In the genomic region with DNA sequence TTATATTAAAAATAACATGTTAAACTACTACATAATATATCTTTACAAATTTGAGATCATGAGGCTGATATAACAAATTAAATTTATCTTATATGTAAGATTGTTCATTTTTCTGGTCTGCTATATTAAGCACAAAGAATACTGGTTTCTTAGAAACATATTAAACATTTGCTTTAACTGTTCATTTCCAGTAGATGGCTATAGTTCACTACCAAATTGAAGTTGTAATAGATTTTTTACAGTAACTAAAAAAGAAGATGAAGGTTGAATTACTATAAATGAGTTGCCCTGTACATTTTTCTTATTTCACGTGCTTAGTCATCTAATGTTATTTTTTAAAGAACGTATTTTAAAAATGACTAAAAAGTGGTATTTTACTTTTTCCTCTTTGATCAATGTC, we compare ENCODE assay signal across 11 cellular contexts. TPM values are rescaled to one million over a fixed set of nuclear protein-coding genes. Genes with fewer than 3 reads are reported as not detected.
DNase-seq lines count a peak whose midpoint lies in the region; FAIRE-seq and TF ChIP-seq lines count a peak whose summit lies in the region.
"Had no signal": no experiment of that assay in that cellular context is flagged by ENCODE, and none has a peak within 500 bp of the region (broad histone marks: within the 10 kb centered on the region; RNA-seq: fewer than 3 reads in every experiment).

No MANE protein-coding gene starts in this region.

- H3K4me1 Mint-ChIP-seq in activated T-helper 2 cell treated with anti-CD3 and anti-CD28 coated beads, Interferon-gamma antibody, Interleukin-2, Interleukin-4, amounts not matched to agents 10 μg/mL and 5 μg/mL and 100 μg/mL, durations not matched to agents 14 hours and 24 hours and 36 hours (ENCODE audit: low read depth), result no peaks in the 10 kb centered on the region

- H3K4me3 Mint-ChIP-seq in activated T-helper 2 cell treated with anti-CD3 and anti-CD28 coated beads, Interferon-gamma antibody, Interleukin-2, Interleukin-4, amounts not matched to agents 10 μg/mL and 5 μg/mL and 100 μg/mL, durations not matched to agents 14 hours and 24 hours and 36 hours (ENCODE audit: low read depth), result no peak overlapping the region

- no peak overlapping the region for H3K27ac ChIP-seq in colonic mucosa
- H3K27ac ChIP-seq: SJCRH30 had no signal

- DNase-seq in COR-L47 (lab: John Stamatoyannopoulos, UW), result peak; percentile 26
- DNase-seq in HTR-8/SVneo (ENCODE audit: insufficient read length, low spot score), result peak; percentile 2
- peak; percentile 16 for DNase-seq in RPMI7951 (ENCODE audit: low read depth)
- peak; percentile 6 for DNase-seq in glomerular visceral epithelial cell (ENCODE audit: extremely low spot score)
- DNase-seq in nucleus accumbens (lab: John Stamatoyannopoulos, UW), result no peak
- no peak for DNase-seq in NK-92 (lab: John Stamatoyannopoulos, UW; ENCODE audit: unreplicated experiment)
- no peak for DNase-seq in activated T-helper 2 cell treated with anti-CD3 and anti-CD28 coated beads, Interferon-gamma antibody, Interleukin-2, Interleukin-4, amounts not matched to agents 10 μg/mL and 5 μg/mL and 100 μg/mL, durations not matched to agents 14 hours and 24 hours and 36 hours (ENCODE audit: low spot score)
- DNase-seq in colonic mucosa, result no peak
- DNase-seq: activated effector memory CD4-positive, alpha-beta T cell treated with Interleukin-2 at 50 U/mL for 16 hours; right cardiac atrium had no signal

- intact Hi-C loops in activated T-helper 2 cell treated with anti-CD3 and anti-CD28 coated beads, Interferon-gamma antibody, Interleukin-2, Interleukin-4, amounts not matched to agents 10 μg/mL and 5 μg/mL and 100 μg/mL, durations not matched to agents 14 hours and 24 hours and 36 hours (cut with micrococcal nuclease), result loop anchor here (5.0 kb wide), 1 partner anchor 308 kb away; no protein-coding TSS in a partner anchor
- intact Hi-C loops in colonic mucosa (cut with DNase I), result loop anchor here (10.0 kb wide), 3 partner anchors 820 to 1690 kb away; no protein-coding TSS in a partner anchor

- no peak overlapping the region for H3K27ac Mint-ChIP-seq in activated T-helper 2 cell treated with anti-CD3 and anti-CD28 coated beads, Interferon-gamma antibody, Interleukin-2, Interleukin-4, amounts not matched to agents 10 μg/mL and 5 μg/mL and 100 μg/mL, durations not matched to agents 14 hours and 24 hours and 36 hours

- no peaks in the 10 kb centered on the region for H3K36me3 Mint-ChIP-seq in activated T-helper 2 cell treated with anti-CD3 and anti-CD28 coated beads, Interferon-gamma antibody, Interleukin-2, Interleukin-4, amounts not matched to agents 10 μg/mL and 5 μg/mL and 100 μg/mL, durations not matched to agents 14 hours and 24 hours and 36 hours (ENCODE audit: low read depth)

- no peaks in the 10 kb centered on the region for H3K27me3 Mint-ChIP-seq in activated T-helper 2 cell treated with anti-CD3 and anti-CD28 coated beads, Interferon-gamma antibody, Interleukin-2, Interleukin-4, amounts not matched to agents 10 μg/mL and 5 μg/mL and 100 μg/mL, durations not matched to agents 14 hours and 24 hours and 36 hours (ENCODE audit: low read depth)

- H3K27me3 ChIP-seq in colonic mucosa, result no peaks in the 10 kb centered on the region
- H3K27me3 ChIP-seq: SJCRH30 had no signal

- no peaks in the 10 kb centered on the region for H3K4me1 ChIP-seq in colonic mucosa
- H3K4me1 ChIP-seq: SJCRH30 had no signal

- no peak overlapping the region for H3K9ac ChIP-seq in colonic mucosa (ENCODE audit: low read depth in 2 of 2, low read length in 2 of 2)

- no peak overlapping the region for H3K4me3 ChIP-seq in colonic mucosa
- H3K4me3 ChIP-seq: SJCRH30 had no signal

- H3K9me3 ChIP-seq in colonic mucosa, result no peaks in the 10 kb centered on the region
- H3K9me3 ChIP-seq: SJCRH30 had no signal

- no peak for FAIRE-seq in HTR-8/SVneo (lab: Jason Lieb, UNC)

- H3K36me3 ChIP-seq in colonic mucosa, result no peaks in the 10 kb centered on the region
- H3K36me3 ChIP-seq: SJCRH30 had no signal

- no peak for TF ChIP-seq CTCF in colonic mucosa (IDR thresholded peaks at IDR 0.05)

- H3K9me3 Mint-ChIP-seq in activated T-helper 2 cell treated with anti-CD3 and anti-CD28 coated beads, Interferon-gamma antibody, Interleukin-2, Interleukin-4, amounts not matched to agents 10 μg/mL and 5 μg/mL and 100 μg/mL, durations not matched to agents 14 hours and 24 hours and 36 hours, result no peaks in the 10 kb centered on the region

RNA-seq across cellular contexts. Expression of a gene that starts 57.0 kb away (rescaled TPM):
- total RNA-seq in RPMI7951 (2014; rRNA removed; shearing (Covaris generic)), result 4.8 and 5.3 TPM in 2 replicates
- 18.3 TPM in 2 replicates for total RNA-seq in activated T-helper 2 cell treated with anti-CD3 and anti-CD28 coated beads, Interferon-gamma antibody, Interleukin-2, Interleukin-4, amounts not matched to agents 10 μg/mL and 5 μg/mL and 100 μg/mL, durations not matched to agents 14 hours and 24 hours and 36 hours
- 10 to 100 TPM in 1 of 2 donors, 1 to 10 TPM in 1; 8.1 to 13.1 TPM for total RNA-seq in colonic mucosa

Comparison
In these comparisons a context has a peak if more than half of its experiments do, and no peak if none do; other contexts are left out.
1. DNase-seq: peak in COR-L47 (single experiment), HTR-8/SVneo (single experiment), RPMI7951 (single experiment) and glomerular visceral epithelial cell (single experiment); none in nucleus accumbens (0 of 56), NK-92 (single experiment), activated T-helper 2 cell treated with anti-CD3 and anti-CD28 coated beads, Interferon-gamma antibody, Interleukin-2, Interleukin-4, amounts not matched to agents 10 μg/mL and 5 μg/mL and 100 μg/mL, durations not matched to agents 14 hours and 24 hours and 36 hours (single experiment) and colonic mucosa (single experiment).